12 cellular contexts compared by ENCODE assay signal in genomic region chr14:33165144-33165925, GRCh38.
DNase-seq lines count a peak whose midpoint lies in the region; ATAC-seq and TF ChIP-seq lines count a peak whose summit lies in the region.
"Had no signal": no experiment of that assay in that cellular context is flagged by ENCODE, and none has a peak within 500 bp of the region (broad histone marks: within the 10 kb centered on the region; RNA-seq: fewer than 3 reads in every experiment).

No MANE protein-coding gene starts in this region.

- no peak overlapping the region for H3K27ac ChIP-seq in brain microvascular endothelial cell

- no peaks in the 10 kb centered on the region for H3K9me3 ChIP-seq in MG63
- H3K9me3 ChIP-seq: BE2C had no signal

- no peaks in the 10 kb centered on the region for H3K27me3 ChIP-seq in MG63
- no peaks in the 10 kb centered on the region for H3K27me3 ChIP-seq in brain microvascular endothelial cell (replicated peaks)

- DNase-seq in Ammon's horn (ENCODE audit: low spot score) (peak; percentile 41), MG63 (peak; percentile 32), brain microvascular endothelial cell (peak; percentile 3), medulla oblongata (ENCODE audit: extremely low spot score) (peak; percentile 72), DMS79 (lab: John Stamatoyannopoulos, UW) (no peak)
- no peak for DNase-seq in activated naive CD4-positive, alpha-beta T cell (lab: John Stamatoyannopoulos, UW)
- DNase-seq: activated naive CD8-positive, alpha-beta T cell treated with anti-CD3 and anti-CD28 coated beads, Interleukin-2, amount 50 U/mL, for 24 hours; BE2C; NCI-H526; stimulated activated CD4-positive, alpha-beta T cell treated with anti-CD3 and anti-CD28 coated beads, Interleukin-1b, Interleukin-23, amount 100 ng/mL, for 48 hours had no signal

- TF ChIP-seq CTCF in brain microvascular endothelial cell (IDR thresholded peaks at IDR 0.05; ENCODE audit: low read depth, low read length, missing control alignments): no peak

- no peak for ATAC-seq in GM19023 (IDR thresholded peaks at IDR 0.05; ENCODE audit: unreplicated experiment)
- no peak for ATAC-seq in GM19397 (IDR thresholded peaks at IDR 0.05; ENCODE audit: unreplicated experiment)
- ATAC-seq: activated naive CD8-positive, alpha-beta T cell treated with anti-CD3 and anti-CD28 coated beads, Interleukin-2, amount 50 U/mL, for 24 hours had no signal

- H3K4me3 ChIP-seq in MG63 (no peak overlapping the region), brain microvascular endothelial cell (ENCODE audit: low read depth, low read length) (no peak overlapping the region)

- in situ Hi-C loops in brain microvascular endothelial cell (cut with HindIII; ENCODE audit: low pct_ligation_motif_present, low sequenced_read_pairs): no loop called here

- H3K36me3 ChIP-seq in MG63 (no peaks in the 10 kb centered on the region), brain microvascular endothelial cell (replicated peaks) (no peaks in the 10 kb centered on the region)
- H3K36me3 ChIP-seq: BE2C had no signal

Comparison
In these comparisons a context has a peak if more than half of its experiments do, and no peak if none do; other contexts are left out.
1. DNase-seq: peak in Ammon's horn (single experiment), MG63 (single experiment), brain microvascular endothelial cell (single experiment) and medulla oblongata (single experiment); none in DMS79 (single experiment) and activated naive CD4-positive, alpha-beta T cell (0 of 4).